22 cellular contexts compared by ENCODE assay signal in the genomic region with DNA sequence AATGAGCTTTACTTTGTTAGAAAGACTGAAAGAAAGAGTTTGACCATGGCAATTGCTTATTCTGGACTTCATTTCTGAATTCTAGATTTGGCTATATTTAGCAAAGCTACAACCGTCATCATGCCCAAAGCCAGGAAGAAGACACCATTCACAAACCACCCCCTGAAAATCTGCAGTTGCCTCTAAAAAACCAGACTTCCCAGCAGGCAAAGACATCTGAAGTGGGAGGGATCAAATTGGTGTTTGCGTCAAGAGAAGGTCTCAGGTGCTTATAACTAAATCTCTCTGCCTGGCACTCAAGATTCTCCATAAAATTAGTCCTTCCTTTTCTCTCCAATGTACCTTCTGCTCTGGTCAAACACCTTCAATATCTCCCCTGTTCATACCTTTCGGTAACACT. TPM values are rescaled to one million over a fixed set of nuclear protein-coding genes. Genes with fewer than 3 reads are reported as not detected.
A peak's percentile ranks its signal among the peaks of the same experiment; 100 is the strongest.
DNase-seq lines count a peak whose midpoint lies in the region; ATAC-seq and TF ChIP-seq lines count a peak whose summit lies in the region.
"Had no signal": no experiment of that assay in that cellular context is flagged by ENCODE, and none has a peak within 500 bp of the region (broad histone marks: within the 10 kb centered on the region; RNA-seq: fewer than 3 reads in every experiment).

No MANE protein-coding gene starts in this region.

- peaks cover 12 to 61% of the 10 kb centered on the region in 2 donors for H3K4me1 ChIP-seq in adrenal gland (replicated peaks in 1 of 2)
- H3K4me1 ChIP-seq: colonic mucosa had no signal

- no peak overlapping the region for H3K27ac ChIP-seq in adrenal gland
- H3K27ac ChIP-seq: brain microvascular endothelial cell, colonic mucosa, thoracic aorta had no signal

- H3K9me3 ChIP-seq in T-helper 17 cell (ENCODE audit: control insufficient read depth, low read length, poor library complexity, severe bottlenecking): no peaks in the 10 kb centered on the region
- no peaks in the 10 kb centered on the region for H3K9me3 ChIP-seq in adrenal gland (replicated peaks in 1 of 3)
- H3K9me3 ChIP-seq: Caco-2, colonic mucosa, thoracic aorta had no signal

- no peak overlapping the region for H3K4me3 ChIP-seq in adrenal gland
- H3K4me3 ChIP-seq: colonic mucosa, lung, thoracic aorta had no signal

- no peak for TF ChIP-seq POLR2A in adrenal gland (IDR thresholded peaks at IDR 0.05)

- H3K27me3 ChIP-seq in adrenal gland: no peaks in the 10 kb centered on the region
- H3K27me3 ChIP-seq: brain microvascular endothelial cell, colonic mucosa had no signal

- H3K36me3 ChIP-seq in adrenal gland (replicated peaks in 1 of 2): no peaks in the 10 kb centered on the region
- H3K36me3 ChIP-seq: brain microvascular endothelial cell, colonic mucosa, thoracic aorta had no signal

- 67 to 92% (median 84%) methylated on average over 3 of the region's 3 CpGs for WGBS in adrenal gland, 4 donors

- no peak for DNase-seq in stimulated activated naive CD8-positive, alpha-beta T cell treated with anti-CD3 and anti-CD28 coated beads, Interleukin-15, Interleukin-2, amounts not matched to agents 100 U/mL and 50 U/mL, for 24 hours
- no peak for DNase-seq in T-helper 17 cell
- DNase-seq in effector memory CD8-positive, alpha-beta T cell: no peak
- DNase-seq in chondrocyte (ENCODE audit: low spot score): no peak
- no peak for DNase-seq in adrenal gland
- DNase-seq: activated CD4-positive, alpha-beta T cell treated with anti-CD3 and anti-CD28 coated beads for 4 hours; brain microvascular endothelial cell; Caco-2; colonic mucosa; NCI-H1105 treated with DMSO at 0.1 percent for 48 hours; NCI-H2081; NCI-H446 treated with DMSO at 0.1 percent for 48 hours; nucleus accumbens; SIG-M5; small intestine; stimulated activated CD4-positive, alpha-beta T cell treated with anti-CD3 and anti-CD28 coated beads, Interleukin-2, amount 100 ng/mL, for 24 hours had no signal

- peak overlapping the region; percentile 22 for H3K4me3 Mint-ChIP-seq in stimulated activated naive CD8-positive, alpha-beta T cell treated with anti-CD3 and anti-CD28 coated beads, Interleukin-15, Interleukin-2, amounts not matched to agents 100 ng/mL and 50 ng/mL, for 24 hours
- H3K4me3 Mint-ChIP-seq in T-helper 17 cell (peak overlapping the region; percentile 87), chondrocyte (ENCODE audit: unreplicated experiment) (no peak overlapping the region)
- H3K4me3 Mint-ChIP-seq in effector memory CD8-positive, alpha-beta T cell: peak overlapping the region; percentile 52 to 88
- H3K4me3 Mint-ChIP-seq: IgD-negative memory B cell; stimulated activated memory B cell treated with anti-CD40 and anti-IgM and Interleukin-4, amounts not matched to agents 10 μg/mL and 1 μg/mL and 100 μg/mL, for 72 hours had no signal

- no peak for TF ChIP-seq CTCF in chondrocyte (IDR thresholded peaks at IDR 0.05)
- TF ChIP-seq CTCF in adrenal gland (IDR thresholded peaks at IDR 0.05): no peak

- peaks cover 38% of the 10 kb centered on the region for H3K36me3 Mint-ChIP-seq in stimulated activated naive CD8-positive, alpha-beta T cell treated with anti-CD3 and anti-CD28 coated beads, Interleukin-15, Interleukin-2, amounts not matched to agents 100 ng/mL and 50 ng/mL, for 24 hours (ENCODE audit: low read depth)
- H3K36me3 Mint-ChIP-seq in T-helper 17 cell (ENCODE audit: low read depth): peaks cover 23% of the 10 kb centered on the region
- H3K36me3 Mint-ChIP-seq in effector memory CD8-positive, alpha-beta T cell (ENCODE audit: insufficient read depth): peaks cover 20% of the 10 kb centered on the region
- peaks cover 4% of the 10 kb centered on the region for H3K36me3 Mint-ChIP-seq in chondrocyte (ENCODE audit: low read depth)
- H3K36me3 Mint-ChIP-seq: IgD-negative memory B cell; stimulated activated memory B cell treated with anti-CD40 and anti-IgM and Interleukin-4, amounts not matched to agents 10 μg/mL and 1 μg/mL and 100 μg/mL, for 72 hours had no signal

- H3K27me3 Mint-ChIP-seq in stimulated activated naive CD8-positive, alpha-beta T cell treated with anti-CD3 and anti-CD28 coated beads, Interleukin-15, Interleukin-2, amounts not matched to agents 100 ng/mL and 50 ng/mL, for 24 hours: no peaks in the 10 kb centered on the region
- H3K27me3 Mint-ChIP-seq in T-helper 17 cell (no peaks in the 10 kb centered on the region), chondrocyte (ENCODE audit: low read depth) (no peaks in the 10 kb centered on the region)
- no peaks in the 10 kb centered on the region for H3K27me3 Mint-ChIP-seq in effector memory CD8-positive, alpha-beta T cell

- H3K9me3 Mint-ChIP-seq in stimulated activated naive CD8-positive, alpha-beta T cell treated with anti-CD3 and anti-CD28 coated beads, Interleukin-15, Interleukin-2, amounts not matched to agents 100 ng/mL and 50 ng/mL, for 24 hours: no peaks in the 10 kb centered on the region
- no peaks in the 10 kb centered on the region for H3K9me3 Mint-ChIP-seq in effector memory CD8-positive, alpha-beta T cell
- no peaks in the 10 kb centered on the region for H3K9me3 Mint-ChIP-seq in chondrocyte (ENCODE audit: low read depth)
- H3K9me3 Mint-ChIP-seq: stimulated activated memory B cell treated with anti-CD40 and anti-IgM and Interleukin-4, amounts not matched to agents 10 μg/mL and 1 μg/mL and 100 μg/mL, for 72 hours had no signal

- no peak for ATAC-seq in stimulated activated naive CD8-positive, alpha-beta T cell treated with anti-CD3 and anti-CD28 coated beads, Interleukin-15, Interleukin-2, amounts not matched to agents 100 U/mL and 50 U/mL, for 24 hours
- ATAC-seq in T-helper 17 cell (no peak), GM19351 (IDR thresholded peaks at IDR 0.05; ENCODE audit: unreplicated experiment) (no peak)
- ATAC-seq in effector memory CD8-positive, alpha-beta T cell (replicated peaks): no peak
- ATAC-seq: stimulated activated memory B cell treated with anti-CD40 and anti-IgM and Interleukin-4, amounts not matched to agents 10 μg/mL and 1 μg/mL and 100 μg/mL, for 72 hours had no signal

- peaks cover 72% of the 10 kb centered on the region for H3K4me1 Mint-ChIP-seq in stimulated activated naive CD8-positive, alpha-beta T cell treated with anti-CD3 and anti-CD28 coated beads, Interleukin-15, Interleukin-2, amounts not matched to agents 100 ng/mL and 50 ng/mL, for 24 hours (ENCODE audit: low read depth)
- H3K4me1 Mint-ChIP-seq in T-helper 17 cell: peaks cover 67% of the 10 kb centered on the region
- peaks cover 54 to 72% of the 10 kb centered on the region in 2 donors for H3K4me1 Mint-ChIP-seq in effector memory CD8-positive, alpha-beta T cell (ENCODE audit: low read depth in 2 of 2)
- H3K4me1 Mint-ChIP-seq in chondrocyte (ENCODE audit: low read depth): peaks cover 58% of the 10 kb centered on the region

- peak overlapping the region; percentile 40 for H3K27ac Mint-ChIP-seq in stimulated activated naive CD8-positive, alpha-beta T cell treated with anti-CD3 and anti-CD28 coated beads, Interleukin-15, Interleukin-2, amounts not matched to agents 100 ng/mL and 50 ng/mL, for 24 hours
- H3K27ac Mint-ChIP-seq in T-helper 17 cell (peak overlapping the region; percentile 99), chondrocyte (ENCODE audit: unreplicated experiment) (no peak overlapping the region)
- H3K27ac Mint-ChIP-seq in effector memory CD8-positive, alpha-beta T cell: peak overlapping the region; percentile 7 to 96
- H3K27ac Mint-ChIP-seq: stimulated activated memory B cell treated with anti-CD40 and anti-IgM and Interleukin-4, amounts not matched to agents 10 μg/mL and 1 μg/mL and 100 μg/mL, for 72 hours had no signal

- intact Hi-C loops in adrenal gland (cut with DNase I): no loop called here

RNA-seq across cellular contexts. Expression of a gene that starts 5.6 kb away (rescaled TPM):
- total RNA-seq in T-helper 17 cell (100 to 1,000 TPM; 187 to 243 TPM), chondrocyte (78.5 to 97.5 TPM (median 97.2 TPM) in 3 replicates), adrenal gland (100 to 1,000 TPM in 1 of 8 donors, 10 to 100 TPM in 7; 44.1 to 106 (median 80.7) TPM)
- polyA plus RNA-seq in adrenal gland: 10 to 100 TPM; 26.2 to 39.8 (median 37.4) TPM
